Comparison of ENCODE assay signal across 3 cellular contexts in genomic region chr6:48102476-48103195, GRCh38. TPM values are rescaled to one million over a fixed set of nuclear protein-coding genes. Genes with fewer than 3 reads are reported as not detected.
"Had no signal": no experiment of that assay in that cellular context is flagged by ENCODE, and none has a peak within 500 bp of the region (broad histone marks: within the 10 kb centered on the region; RNA-seq: fewer than 3 reads in every experiment).

No MANE protein-coding gene starts in this region.

RNA-seq across cellular contexts. Expression of gene PTCHD4, which starts 8.4 kb away (rescaled TPM):
- total RNA-seq: PC-3, Peyer's patch, T-cell had no signal
